In genomic region chr4:21819086-21819485, GRCh38 we compare ENCODE assay signal across 23 cellular contexts.
A peak's percentile ranks its signal among the peaks of the same experiment; 100 is the strongest.
DNase-seq lines count a peak whose midpoint lies in the region; ATAC-seq and TF ChIP-seq lines count a peak whose summit lies in the region.
"Had no signal": no experiment of that assay in that cellular context is flagged by ENCODE, and none has a peak within 500 bp of the region (broad histone marks: within the 10 kb centered on the region; RNA-seq: fewer than 3 reads in every experiment).

No MANE protein-coding gene starts in this region.

- 16 to 40% methylated on average over 1 of the region's 1 CpG for WGBS in thyroid gland, 2 donors
- WGBS in gastroesophageal sphincter (ENCODE audit: low coverage in 1 of 2), 2 donors = 0 to 21% methylated on average over 1 of the region's 1 CpG

- DNase-seq in Right ventricle myocardium inferior (ENCODE audit: missing footprints) (peak; percentile 55), right atrium auricular region (ENCODE audit: low spot score) (no peak), cerebellar nuclear complex (lab: John Stamatoyannopoulos, UW) (peak; percentile 72 to 85), cardiac muscle cell (ENCODE audit: low read depth in 1 of 2, low spot score in 1 of 2) (peak; percentile 64 to 70), thyroid gland (peak; percentile 3 to 37), ascending aorta (ENCODE audit: low spot score in 2 of 2) (no peak), SK-N-DZ (ENCODE audit: low spot score) (no peak)
- DNase-seq: activated CD8-positive, alpha-beta memory T cell treated with anti-CD3 and anti-CD28 coated beads, Interleukin-2, amount 50 U/mL, for 48 hours; activated naive CD8-positive, alpha-beta T cell treated with anti-CD3 and anti-CD28 coated beads, Interleukin-2, amount 10 ng/mL, durations not matched to agents 7 days and 5 days; left colon; mesendoderm; natural killer cell; NCI-H1436 treated with DMSO at 0.1 percent for 48 hours; NCI-H2171; NCI-H524 treated with DMSO at 0.1 percent for 48 hours; pancreas; Peyer's patch; trophoblast cell had no signal

- no peaks in the 10 kb centered on the region for H3K36me3 ChIP-seq in right atrium auricular region
- H3K36me3 ChIP-seq in cardiac muscle cell = no peaks in the 10 kb centered on the region
- no peaks in the 10 kb centered on the region for H3K36me3 ChIP-seq in thyroid gland
- no peaks in the 10 kb centered on the region for H3K36me3 ChIP-seq in gastroesophageal sphincter
- no peaks in the 10 kb centered on the region for H3K36me3 ChIP-seq in ascending aorta
- H3K36me3 ChIP-seq: BLaER1 treated with 17β-estradiol and CSF1 and Interleukin-3, amounts not matched to agents 10 nM and 100 nM; breast epithelium; HAP-1; pancreas; Peyer's patch had no signal

- ATAC-seq in Right ventricle myocardium inferior (no peak), gastroesophageal sphincter (no peak)
- ATAC-seq: left colon, natural killer cell, pancreas had no signal

- H3K27me3 ChIP-seq in right atrium auricular region (no peaks in the 10 kb centered on the region), cardiac muscle cell (no peaks in the 10 kb centered on the region), thyroid gland (no peaks in the 10 kb centered on the region), gastroesophageal sphincter (no peaks in the 10 kb centered on the region), ascending aorta (no peaks in the 10 kb centered on the region)
- H3K27me3 ChIP-seq: BLaER1 treated with 17β-estradiol and CSF1 and Interleukin-3, amounts not matched to agents 10 nM and 100 nM; breast epithelium; pancreas; Peyer's patch had no signal

- TF ChIP-seq POLR2A in thyroid gland (IDR thresholded peaks at IDR 0.05) = no peak
- no peak for TF ChIP-seq POLR2A in gastroesophageal sphincter (IDR thresholded peaks at IDR 0.05)

- H3K4me1 ChIP-seq in right atrium auricular region = no peaks in the 10 kb centered on the region
- no peaks in the 10 kb centered on the region for H3K4me1 ChIP-seq in cardiac muscle cell (ENCODE audit: low read depth)
- no peaks in the 10 kb centered on the region for H3K4me1 ChIP-seq in thyroid gland
- no peaks in the 10 kb centered on the region for H3K4me1 ChIP-seq in gastroesophageal sphincter
- H3K4me1 ChIP-seq in ascending aorta = no peaks in the 10 kb centered on the region
- H3K4me1 ChIP-seq: BLaER1 treated with 17β-estradiol and CSF1 and Interleukin-3, amounts not matched to agents 10 nM and 100 nM; breast epithelium; HAP-1; pancreas; Peyer's patch had no signal

- H3K4me3 ChIP-seq in right atrium auricular region (no peak overlapping the region), cardiac muscle cell (no peak overlapping the region), thyroid gland (replicated peaks in 1 of 3) (no peak overlapping the region), gastroesophageal sphincter (no peak overlapping the region), ascending aorta (no peak overlapping the region)
- H3K4me3 ChIP-seq: BLaER1 treated with 17β-estradiol and CSF1 and Interleukin-3, amounts not matched to agents 10 nM and 100 nM; breast epithelium; HAP-1; pancreas; Peyer's patch had no signal

- H3K27ac ChIP-seq in right atrium auricular region (no peak overlapping the region), cardiac muscle cell (no peak overlapping the region), thyroid gland (no peak overlapping the region), gastroesophageal sphincter (no peak overlapping the region), ascending aorta (no peak overlapping the region)
- H3K27ac ChIP-seq: BLaER1 treated with 17β-estradiol and CSF1 and Interleukin-3, amounts not matched to agents 10 nM and 100 nM; breast epithelium; epithelial cell of prostate; pancreas; Peyer's patch had no signal

- TF ChIP-seq CTCF in right atrium auricular region (IDR thresholded peaks at IDR 0.05) (no peak), cardiac muscle cell (IDR thresholded peaks at IDR 0.05; ENCODE audit: low read depth, low read length) (no peak), thyroid gland (IDR thresholded peaks at IDR 0.05) (no peak), gastroesophageal sphincter (IDR thresholded peaks at IDR 0.05) (no peak), ascending aorta (IDR thresholded peaks at IDR 0.05) (no peak)

- H3K9me3 ChIP-seq in right atrium auricular region = peaks cover 0 to 14% of the 10 kb centered on the region in 2 donors
- no peaks in the 10 kb centered on the region for H3K9me3 ChIP-seq in cardiac muscle cell (ENCODE audit: low read depth)
- H3K9me3 ChIP-seq in thyroid gland = no peaks in the 10 kb centered on the region
- H3K9me3 ChIP-seq in gastroesophageal sphincter = peaks cover 0 to 20% (median 0%) of the 10 kb centered on the region in 3 donors
- H3K9me3 ChIP-seq in ascending aorta = peaks cover 0 to 8% of the 10 kb centered on the region in 2 donors
- H3K9me3 ChIP-seq: HAP-1, pancreas had no signal

- no peak for TF ChIP-seq EP300 in gastroesophageal sphincter (IDR thresholded peaks at IDR 0.05)

- intact Hi-C loops in Right ventricle myocardium inferior (cut with DNase I) = no loop called here
- intact Hi-C loops in thyroid gland (cut with DNase I) = no loop called here
- intact Hi-C loops in ascending aorta (cut with DNase I) = no loop called here

Comparison
In these comparisons a context has a peak if more than half of its experiments do, and no peak if none do; other contexts are left out.
1. DNase-seq: peak in Right ventricle myocardium inferior (single experiment), cerebellar nuclear complex (2 of 2), cardiac muscle cell (2 of 2) and thyroid gland (2 of 2); none in right atrium auricular region (single experiment), ascending aorta (0 of 2) and SK-N-DZ (single experiment).